Comparison of ENCODE assay signal across 30 cellular contexts in genomic region chr10:130659528-130659927, GRCh38.
"Had no signal": no experiment of that assay in that cellular context is flagged by ENCODE, and none has a peak within 500 bp of the region (broad histone marks: within the 10 kb centered on the region; RNA-seq: fewer than 3 reads in every experiment).

No MANE protein-coding gene starts in this region.

- H3K9me3 Mint-ChIP-seq: naive thymus-derived CD8-positive, alpha-beta T cell; natural killer cell treated with Interleukin-12 subunit alpha and Interleukin-12 subunit beta and Interleukin-15 and Interleukin-18, amount 100 ng/mL, for 72 hours; nephron progenitor cell; neural crest cell; stimulated activated memory B cell treated with anti-CD40 and anti-IgM and Interleukin-4, amounts not matched to agents 10 μg/mL and 1 μg/mL and 100 μg/mL, for 72 hours; type B pancreatic cell had no signal

- H3K4me1 ChIP-seq: pancreas, prostate gland, right lobe of liver, sigmoid colon, suprapubic skin, testis, tibial artery, transverse colon, upper lobe of right lung, uterus had no signal

- H3K4me1 Mint-ChIP-seq: naive B cell; neural crest cell; stimulated activated memory B cell treated with anti-CD40 and anti-IgM and Interleukin-4, amounts not matched to agents 10 μg/mL and 1 μg/mL and 100 μg/mL, for 72 hours; stimulated activated naive CD8-positive, alpha-beta T cell treated with anti-CD3 and anti-CD28 coated beads, Interleukin-15, amount 100 ng/mL, for 72 hours had no signal

- H3K27me3 Mint-ChIP-seq: naive B cell; stimulated activated memory B cell treated with anti-CD40 and anti-IgM and Interleukin-4, amounts not matched to agents 10 μg/mL and 1 μg/mL and 100 μg/mL, for 72 hours; type B pancreatic cell had no signal

- H3K27ac Mint-ChIP-seq: naive B cell; naive thymus-derived CD8-positive, alpha-beta T cell; natural killer cell treated with Interleukin-12 subunit alpha and Interleukin-12 subunit beta and Interleukin-15 and Interleukin-18, amount 100 ng/mL, for 72 hours; nephron progenitor cell; stimulated activated memory B cell treated with anti-CD40 and anti-IgM and Interleukin-4, amounts not matched to agents 10 μg/mL and 1 μg/mL and 100 μg/mL, for 72 hours; stimulated activated naive CD8-positive, alpha-beta T cell treated with anti-CD3 and anti-CD28 coated beads, Interleukin-15, amount 100 ng/mL, for 72 hours; type B pancreatic cell had no signal

- H3K27ac ChIP-seq: neutrophil, pancreas, prostate gland, right lobe of liver, sigmoid colon, suprapubic skin, testis, tibial artery, transverse colon, upper lobe of right lung, uterus had no signal

- H3K27me3 ChIP-seq: neutrophil, pancreas, right lobe of liver, testis, tibial artery, transverse colon, upper lobe of right lung, uterus had no signal

- H3K9me3 ChIP-seq: neutrophil, pancreas, prostate gland, right lobe of liver, sigmoid colon, suprapubic skin, testis, tibial artery, upper lobe of right lung, uterus had no signal

- H3K4me3 Mint-ChIP-seq: naive B cell; naive thymus-derived CD8-positive, alpha-beta T cell; natural killer cell treated with Interleukin-12 subunit alpha and Interleukin-12 subunit beta and Interleukin-15 and Interleukin-18, amount 100 ng/mL, for 72 hours; nephron progenitor cell; neural crest cell; stimulated activated memory B cell treated with anti-CD40 and anti-IgM and Interleukin-4, amounts not matched to agents 10 μg/mL and 1 μg/mL and 100 μg/mL, for 72 hours; stimulated activated naive CD8-positive, alpha-beta T cell treated with anti-CD3 and anti-CD28 coated beads, Interleukin-15, amount 100 ng/mL, for 72 hours; type B pancreatic cell had no signal

- H3K36me3 Mint-ChIP-seq: naive B cell; naive thymus-derived CD8-positive, alpha-beta T cell; natural killer cell treated with Interleukin-12 subunit alpha and Interleukin-12 subunit beta and Interleukin-15 and Interleukin-18, amount 100 ng/mL, for 72 hours; stimulated activated memory B cell treated with anti-CD40 and anti-IgM and Interleukin-4, amounts not matched to agents 10 μg/mL and 1 μg/mL and 100 μg/mL, for 72 hours; type B pancreatic cell had no signal

- DNase-seq: naive B cell; naive thymus-derived CD8-positive, alpha-beta T cell; nephron progenitor cell; nucleus accumbens; pancreas; retina; right cardiac atrium; right lobe of liver; sigmoid colon; small intestine; stimulated activated CD4-positive, alpha-beta T cell treated with anti-CD3 and anti-CD28 coated beads, Interleukin-15, amount 100 ng/mL, for 24 hours; stimulated activated CD4-positive, alpha-beta T cell treated with anti-CD3 and anti-CD28 coated beads, Interleukin-4, amount 100 ng/mL, for 1 hour; stimulated activated CD4-positive, alpha-beta T cell treated with anti-CD3 and anti-CD28 coated beads, Interleukin-4, amount 100 ng/mL, for 4 hours; stimulated activated CD8-positive, alpha-beta memory T cell treated with anti-CD3 and anti-CD28 coated beads, Interleukin-4, amount 100 ng/mL, for 48 hours; stimulated activated naive CD4-positive, alpha-beta T cell; stimulated activated naive CD8-positive, alpha-beta T cell treated with anti-CD3 and anti-CD28 coated beads, Interleukin-15, amount 100 ng/mL, for 72 hours; stimulated activated naive CD8-positive, alpha-beta T cell treated with anti-CD3 and anti-CD28 coated beads, Interleukin-15, Interleukin-2, amounts not matched to agents 100 U/mL and 50 U/mL, for 24 hours; substantia nigra; testis; tibial artery; transverse colon; upper lobe of right lung; uterus had no signal

- H3K36me3 ChIP-seq: neutrophil, pancreas, prostate gland, right lobe of liver, sigmoid colon, suprapubic skin, tibial artery, transverse colon, upper lobe of right lung, uterus had no signal

- H3K4me3 ChIP-seq: pancreas, prostate gland, right lobe of liver, sigmoid colon, suprapubic skin, testis, tibial artery, transverse colon, upper lobe of right lung, uterus had no signal

- ATAC-seq: naive thymus-derived CD8-positive, alpha-beta T cell; natural killer cell treated with Interleukin-12 subunit alpha and Interleukin-12 subunit beta and Interleukin-15 and Interleukin-18, amount 100 ng/mL, for 72 hours; pancreas; right cardiac atrium; right lobe of liver; stimulated activated memory B cell treated with anti-CD40 and anti-IgM and Interleukin-4, amounts not matched to agents 10 μg/mL and 1 μg/mL and 100 μg/mL, for 72 hours; stimulated activated naive CD8-positive, alpha-beta T cell treated with anti-CD3 and anti-CD28 coated beads, Interleukin-15, amount 100 ng/mL, for 72 hours; stimulated activated naive CD8-positive, alpha-beta T cell treated with anti-CD3 and anti-CD28 coated beads, Interleukin-15, Interleukin-2, amounts not matched to agents 100 U/mL and 50 U/mL, for 24 hours; upper lobe of right lung had no signal
